In genomic region chr2:223647258-223647952, GRCh38 we compare ENCODE assay signal across 11 cellular contexts. TPM values are rescaled to one million over a fixed set of nuclear protein-coding genes. Genes with fewer than 3 reads are reported as not detected.
A peak's percentile ranks its signal among the peaks of the same experiment; 100 is the strongest.
DNase-seq lines count a peak whose midpoint lies in the region; ATAC-seq and TF ChIP-seq lines count a peak whose summit lies in the region.
"Had no signal": no experiment of that assay in that cellular context is flagged by ENCODE, and none has a peak within 500 bp of the region (broad histone marks: within the 10 kb centered on the region; RNA-seq: fewer than 3 reads in every experiment).

No MANE protein-coding gene starts in this region.

- TF ChIP-seq CTCF in cardiac fibroblast (IDR thresholded peaks at IDR 0.05; ENCODE audit: low read depth, low read length) (no peak), CD14-positive monocyte (IDR thresholded peaks at IDR 0.05) (no peak)

- peak; percentile 95 for ATAC-seq in GM18520 (IDR thresholded peaks at IDR 0.05; ENCODE audit: unreplicated experiment)
- peak; percentile 96 for ATAC-seq in GM21576 (IDR thresholded peaks at IDR 0.05; ENCODE audit: unreplicated experiment)
- peak; percentile 90 for ATAC-seq in HG03139 (IDR thresholded peaks at IDR 0.05; ENCODE audit: unreplicated experiment)

- intact Hi-C loops in CD14-positive monocyte (cut with micrococcal nuclease), result no loop called here

- H3K4me3 ChIP-seq in cardiac fibroblast (replicated peaks in 1 of 2; ENCODE audit: low read depth in 2 of 2, low read length in 2 of 2), result no peak overlapping the region
- H3K4me3 ChIP-seq: lung had no signal

- no peak overlapping the region for H3K27ac Mint-ChIP-seq in CD14-positive monocyte
- H3K27ac Mint-ChIP-seq: CD4-positive, alpha-beta T cell had no signal

- peaks cover 0 to 2% (median 0%) of the 10 kb centered on the region in 3 donors for H3K27me3 Mint-ChIP-seq in CD14-positive monocyte (ENCODE audit: low read depth in 3 of 3)

- no peak overlapping the region for H3K4me3 Mint-ChIP-seq in CD14-positive monocyte
- H3K4me3 Mint-ChIP-seq: CD4-positive, alpha-beta T cell had no signal

- peaks cover 0 to 4% (median 0%) of the 10 kb centered on the region in 7 donors for H3K9me3 Mint-ChIP-seq in CD14-positive monocyte
- H3K9me3 Mint-ChIP-seq: CD4-positive, alpha-beta T cell had no signal

- peak; percentile 16 to 43 for DNase-seq in cardiac fibroblast (ENCODE audit: low read depth in 2 of 2)
- DNase-seq in NCI-H1436 (lab: John Stamatoyannopoulos, UW), result no peak
- DNase-seq in CD14-positive monocyte (ENCODE audit: low spot score), result no peak
- no peak for DNase-seq in kidney glomerular epithelial cell (lab: John Stamatoyannopoulos, UW)
- DNase-seq in NCI-H2029 (lab: John Stamatoyannopoulos, UW), result no peak
- DNase-seq: CD4-positive, alpha-beta T cell; NCI-H187 treated with DMSO at 0.1 percent for 48 hours had no signal

- no peaks in the 10 kb centered on the region for H3K4me1 Mint-ChIP-seq in CD14-positive monocyte

- no peaks in the 10 kb centered on the region for H3K36me3 Mint-ChIP-seq in CD14-positive monocyte

RNA-seq across cellular contexts. Expression of gene SCG2, which starts 45.2 kb away (rescaled TPM):
- polyA plus RNA-seq in CD14-positive monocyte, result not detected

Comparison
In these comparisons a context has a peak if more than half of its experiments do, and no peak if none do; other contexts are left out.
1. DNase-seq: peak in cardiac fibroblast (2 of 2); none in NCI-H1436 (single experiment), CD14-positive monocyte (single experiment), kidney glomerular epithelial cell (single experiment) and NCI-H2029 (single experiment).
2. Peak in every context shown above with its lines, with median percentiles within 50 percentile points of each other: ATAC-seq.